2 cellular contexts compared by ENCODE assay signal in the genomic region with DNA sequence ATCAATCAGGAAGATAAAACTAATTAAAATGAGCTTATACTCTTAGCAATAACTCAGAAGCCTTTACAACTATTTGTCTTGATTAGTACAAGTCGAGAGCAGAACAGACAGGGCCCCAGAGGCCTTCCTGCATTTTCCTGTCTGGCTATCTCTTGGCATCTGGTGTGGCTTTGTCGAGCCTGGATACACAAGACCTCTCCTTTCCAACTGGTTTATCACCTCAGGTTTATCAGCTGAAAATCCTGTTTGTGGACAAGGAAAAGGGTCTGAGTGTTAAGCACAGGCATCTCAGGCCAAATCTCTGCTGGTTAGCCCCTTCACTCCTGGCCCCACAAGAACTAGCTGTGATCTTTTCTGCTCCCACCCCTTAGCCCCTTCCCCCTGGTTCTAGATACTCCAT.
TF ChIP-seq lines count a peak whose summit lies in the region.

No MANE protein-coding gene starts in this region.

TF ChIP-seq in HepG2, 621 proteins besides CTCF, POLR2A, EP300 and RAD21:
- TF ChIP-seq SRF (IDR thresholded peaks at IDR 0.05; ENCODE audit: low read depth, low read length) = no peak
- TF ChIP-seq, protein P1, sequence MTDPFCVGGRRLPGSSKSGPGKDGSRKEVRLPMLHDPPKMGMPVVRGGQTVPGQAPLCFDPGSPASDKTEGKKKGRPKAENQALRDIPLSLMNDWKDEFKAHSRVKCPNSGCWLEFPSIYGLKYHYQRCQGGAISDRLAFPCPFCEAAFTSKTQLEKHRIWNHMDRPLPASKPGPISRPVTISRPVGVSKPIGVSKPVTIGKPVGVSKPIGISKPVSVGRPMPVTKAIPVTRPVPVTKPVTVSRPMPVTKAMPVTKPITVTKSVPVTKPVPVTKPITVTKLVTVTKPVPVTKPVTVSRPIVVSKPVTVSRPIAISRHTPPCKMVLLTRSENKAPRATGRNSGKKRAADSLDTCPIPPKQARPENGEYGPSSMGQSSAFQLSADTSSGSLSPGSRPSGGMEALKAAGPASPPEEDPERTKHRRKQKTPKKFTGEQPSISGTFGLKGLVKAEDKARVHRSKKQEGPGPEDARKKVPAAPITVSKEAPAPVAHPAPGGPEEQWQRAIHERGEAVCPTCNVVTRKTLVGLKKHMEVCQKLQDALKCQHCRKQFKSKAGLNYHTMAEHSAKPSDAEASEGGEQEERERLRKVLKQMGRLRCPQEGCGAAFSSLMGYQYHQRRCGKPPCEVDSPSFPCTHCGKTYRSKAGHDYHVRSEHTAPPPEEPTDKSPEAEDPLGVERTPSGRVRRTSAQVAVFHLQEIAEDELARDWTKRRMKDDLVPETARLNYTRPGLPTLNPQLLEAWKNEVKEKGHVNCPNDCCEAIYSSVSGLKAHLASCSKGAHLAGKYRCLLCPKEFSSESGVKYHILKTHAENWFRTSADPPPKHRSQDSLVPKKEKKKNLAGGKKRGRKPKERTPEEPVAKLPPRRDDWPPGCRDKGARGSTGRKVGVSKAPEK (CRISPR knock-in tag; IDR thresholded peaks at IDR 0.05; ENCODE audit: borderline replicate concordance) = 0 out of 2 replicates have a peak, but pooled peaks have one; percentile 58

TF ChIP-seq in H1, 55 proteins besides CTCF, POLR2A, EP300 and RAD21:
- TF ChIP-seq JUN (IDR thresholded peaks at IDR 0.05; ENCODE audit: low read depth, low read length) = no peak
